In the genomic region with DNA sequence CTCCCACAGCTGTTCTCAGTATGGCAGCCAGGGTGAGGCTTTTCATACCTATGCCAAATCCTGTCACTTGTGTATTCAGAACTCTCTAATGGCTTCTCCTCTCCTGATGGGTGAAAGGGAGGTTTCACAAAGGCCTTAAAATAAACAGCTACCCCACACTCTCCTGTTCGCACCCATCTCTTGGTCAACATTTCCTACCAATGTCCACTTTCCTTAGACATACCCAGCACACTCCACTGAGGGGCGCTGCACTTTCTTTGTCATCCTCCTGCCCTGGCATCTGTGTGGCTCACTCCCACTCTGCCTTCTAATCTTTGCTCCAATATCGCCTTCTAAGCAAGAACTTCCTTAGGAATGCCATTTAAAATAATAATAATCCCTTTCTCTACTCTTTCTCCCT, we compare ENCODE assay signal across 1 cellular context.
TF ChIP-seq lines count a peak whose summit lies in the region.

No MANE protein-coding gene starts in this region.

TF ChIP-seq in GM23338, 12 proteins besides CTCF, POLR2A, EP300 and RAD21:
- TF ChIP-seq ZNF114 (CRISPR knock-in tag; IDR thresholded peaks at IDR 0.05), result no peak
